ENCODE assay signal across 20 cellular contexts in the genomic region with DNA sequence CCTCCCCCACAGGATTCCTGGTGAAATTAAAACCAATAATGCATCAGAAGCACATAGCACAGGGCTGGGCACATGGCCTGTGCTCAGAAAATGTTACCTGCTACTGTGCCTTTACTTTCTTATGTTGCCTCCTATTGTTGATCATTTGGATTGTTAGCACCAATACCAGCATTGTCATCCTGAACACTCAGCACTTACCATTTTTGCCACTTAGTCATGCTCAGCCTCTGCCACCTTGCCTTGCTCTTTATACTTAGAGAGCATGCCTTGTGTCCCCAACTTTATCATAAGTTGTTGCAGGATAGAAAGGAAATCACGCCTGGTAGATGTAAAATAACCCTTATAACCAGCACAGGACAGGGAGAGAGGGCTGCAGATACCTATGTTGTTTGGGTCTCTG.
DNase-seq lines count a peak whose midpoint lies in the region; ATAC-seq, FAIRE-seq and TF ChIP-seq lines count a peak whose summit lies in the region.
"Had no signal": no experiment of that assay in that cellular context is flagged by ENCODE, and none has a peak within 500 bp of the region (broad histone marks: within the 10 kb centered on the region; RNA-seq: fewer than 3 reads in every experiment).

No MANE protein-coding gene starts in this region.

- no peak overlapping the region for H3K4me2 ChIP-seq in GM23248 (ENCODE audit: unreplicated experiment)
- no peak overlapping the region for H3K4me2 ChIP-seq in keratinocyte (ENCODE audit: control insufficient read depth, extremely low read depth, insufficient read depth, low read depth, low read length)
- H3K4me2 ChIP-seq: BLaER1 had no signal

- H3K4me3 ChIP-seq in GM23248, result no peak overlapping the region
- no peak overlapping the region for H3K4me3 ChIP-seq in keratinocyte (ENCODE audit: control insufficient read depth in 2 of 3, extremely low read depth in 1 of 3, insufficient read depth in 2 of 3, low read depth in 1 of 3, low read length in 3 of 3)
- H3K4me3 ChIP-seq: BLaER1, GM12878, HAP-1 had no signal

- peaks cover 12% of the 10 kb centered on the region for H3K27me3 Mint-ChIP-seq in dendritic cell treated with granulocyte-macrophage colony-stimulating factor and Interleukin-4, amounts not matched to agents 40 ng/mL and 50 ng/mL, for 4 days

- TF ChIP-seq CTCF in keratinocyte (optimal IDR thresholded peaks at IDR 0.05 in 1 of 3, IDR thresholded peaks at IDR 0.05 in 1 of 3, conservative IDR thresholded peaks at IDR 0.05 in 1 of 3; ENCODE audit: extremely low read depth in 1 of 3, insufficient read depth in 2 of 3, low read length in 3 of 3), result no peak

- H3K9me3 Mint-ChIP-seq in dendritic cell treated with granulocyte-macrophage colony-stimulating factor and Interleukin-4, amounts not matched to agents 40 ng/mL and 50 ng/mL, for 4 days, result no peaks in the 10 kb centered on the region
- H3K9me3 Mint-ChIP-seq: CD4-positive, CD25-positive, alpha-beta regulatory T cell; CD8-positive, alpha-beta T cell; HFFc6 had no signal

- no peaks in the 10 kb centered on the region for H3K9me1 ChIP-seq in keratinocyte (ENCODE audit: control insufficient read depth, extremely low read depth, insufficient read depth, low read length)

- WGBS in GM23248 (ENCODE audit: low coverage in 1 of 2, low lambda C conversion rate in 2 of 2, missing lambda C conversion rate in 2 of 2), 2 experiments, result 86 to 95% methylated on average over 1 of the region's 1 CpG

- DNase-seq in GM23248 (peak; percentile 9), keratinocyte (ENCODE audit: low read depth, low spot score) (no peak), NOMO-1 treated with DMSO at 0.1 percent for 48 hours (lab: John Stamatoyannopoulos, UW; ENCODE audit: unreplicated experiment) (no peak), activated T-cell treated with anti-CD3 and anti-CD28 coated beads for 4 hours (no peak)
- DNase-seq: CD4-positive, CD25-positive, alpha-beta regulatory T cell; CD8-positive, alpha-beta T cell; DMS153; EL; GDM1; HFFc6 had no signal

- no peaks in the 10 kb centered on the region for H4K20me1 ChIP-seq in GM23248 (ENCODE audit: insufficient read depth)
- no peaks in the 10 kb centered on the region for H4K20me1 ChIP-seq in keratinocyte (ENCODE audit: control insufficient read depth, extremely low read depth, insufficient read depth, low read length)
- H4K20me1 ChIP-seq: BLaER1 had no signal

- H3K4me1 ChIP-seq in GM23248 (ENCODE audit: insufficient read depth), result peaks cover 10% of the 10 kb centered on the region; the same call in 1 of the 2 replicates
- no peaks in the 10 kb centered on the region for H3K4me1 ChIP-seq in keratinocyte (ENCODE audit: control insufficient read depth, extremely low read depth, insufficient read depth, low read length)
- H3K4me1 ChIP-seq: BLaER1, HAP-1 had no signal

- peaks cover 39% of the 10 kb centered on the region for H3K4me1 Mint-ChIP-seq in dendritic cell treated with granulocyte-macrophage colony-stimulating factor and Interleukin-4, amounts not matched to agents 40 ng/mL and 50 ng/mL, for 4 days (ENCODE audit: low read depth)

- H3K36me3 ChIP-seq in GM23248 (ENCODE audit: low read depth), result no peaks in the 10 kb centered on the region
- no peaks in the 10 kb centered on the region for H3K36me3 ChIP-seq in keratinocyte (ENCODE audit: control insufficient read depth in 2 of 2, extremely low read depth in 1 of 2, insufficient read depth in 2 of 2, low read length in 2 of 2)
- H3K36me3 ChIP-seq: BLaER1, HAP-1 had no signal

- H3K9me2 ChIP-seq in GM23248 (ENCODE audit: insufficient read depth), result no peaks in the 10 kb centered on the region

- no peak overlapping the region for H3K4me3 Mint-ChIP-seq in dendritic cell treated with granulocyte-macrophage colony-stimulating factor and Interleukin-4, amounts not matched to agents 40 ng/mL and 50 ng/mL, for 4 days
- H3K4me3 Mint-ChIP-seq: B cell; CD4-positive, CD25-positive, alpha-beta regulatory T cell; CD8-positive, alpha-beta T cell; HFFc6 had no signal

- in situ Hi-C loops in GM23248 (cut with MboI), result loop anchor here (25.0 kb wide), 1 partner anchor 427 kb away; no protein-coding TSS in a partner anchor

- intact Hi-C loops in dendritic cell treated with granulocyte-macrophage colony-stimulating factor and Interleukin-4, amounts not matched to agents 40 ng/mL and 50 ng/mL, for 4 days (cut with micrococcal nuclease), result no loop called here

- peak overlapping the region; percentile 50 for H3K27ac Mint-ChIP-seq in dendritic cell treated with granulocyte-macrophage colony-stimulating factor and Interleukin-4, amounts not matched to agents 40 ng/mL and 50 ng/mL, for 4 days
- H3K27ac Mint-ChIP-seq: B cell; CD4-positive, CD25-positive, alpha-beta regulatory T cell; CD8-positive, alpha-beta T cell; HFFc6 had no signal

- H3K36me3 Mint-ChIP-seq in dendritic cell treated with granulocyte-macrophage colony-stimulating factor and Interleukin-4, amounts not matched to agents 40 ng/mL and 50 ng/mL, for 4 days (ENCODE audit: low read depth), result no peaks in the 10 kb centered on the region
- H3K36me3 Mint-ChIP-seq: CD4-positive, CD25-positive, alpha-beta regulatory T cell; CD8-positive, alpha-beta T cell had no signal

- ATAC-seq in GM18870 (IDR thresholded peaks at IDR 0.05; ENCODE audit: unreplicated experiment), result no peak
- ATAC-seq: CD8-positive, alpha-beta T cell; GM12878 had no signal

- H3K27me3 ChIP-seq in GM23248 (replicated peaks; ENCODE audit: insufficient read depth) (no peaks in the 10 kb centered on the region), keratinocyte (ENCODE audit: control insufficient read depth, extremely low read depth, insufficient read depth, low read length) (no peaks in the 10 kb centered on the region)
- H3K27me3 ChIP-seq: BLaER1 had no signal

- FAIRE-seq in keratinocyte (lab: Jason Lieb, UNC), result peak; percentile 32
- FAIRE-seq: GM12878, GM18507, H54 had no signal

- H3K9ac ChIP-seq in GM23248 (no peak overlapping the region), keratinocyte (ENCODE audit: control insufficient read depth, extremely low read depth, insufficient read depth, low read length) (no peak overlapping the region)
- H3K9ac ChIP-seq: BLaER1 had no signal

- peaks cover 6% of the 10 kb centered on the region; the same call in 1 of the 2 replicates for H3F3A ChIP-seq in GM23248 (ENCODE audit: insufficient read depth)

- H3K27ac ChIP-seq in GM23248 (no peak overlapping the region), keratinocyte (ENCODE audit: control insufficient read depth, insufficient read depth, low read length) (no peak overlapping the region)
- H3K27ac ChIP-seq: BLaER1, C4-2B had no signal

- H3K79me2 ChIP-seq in GM23248 (ENCODE audit: insufficient read depth), result no peaks in the 10 kb centered on the region
- H3K79me2 ChIP-seq in keratinocyte (ENCODE audit: control insufficient read depth, insufficient read depth, low read length), result no peaks in the 10 kb centered on the region

- dilution Hi-C loops in keratinocyte (cut with MboI; ENCODE audit: extremely low pct_ligation_motif_present, low sequenced_read_pairs), result no loop called here

- H2AFZ ChIP-seq in GM23248, result no peak overlapping the region
- no peak overlapping the region for H2AFZ ChIP-seq in keratinocyte (ENCODE audit: control insufficient read depth, low read length)

- H3K9me3 ChIP-seq in GM23248 (ENCODE audit: low read depth) (no peaks in the 10 kb centered on the region), keratinocyte (ENCODE audit: control insufficient read depth, low read depth, low read length) (no peaks in the 10 kb centered on the region)
- H3K9me3 ChIP-seq: BLaER1, Caco-2, HAP-1 had no signal
